ENCODE assay signal across 27 cellular contexts in genomic region chr1:33822396-33822795, GRCh38. TPM values are rescaled to one million over a fixed set of nuclear protein-coding genes. Genes with fewer than 3 reads are reported as not detected.
DNase-seq lines count a peak whose midpoint lies in the region; ATAC-seq and TF ChIP-seq lines count a peak whose summit lies in the region.
"Had no signal": no experiment of that assay in that cellular context is flagged by ENCODE, and none has a peak within 500 bp of the region (broad histone marks: within the 10 kb centered on the region; RNA-seq: fewer than 3 reads in every experiment).

No MANE protein-coding gene starts in this region.

- DNase-seq in islet precursor cell: peak; percentile 38
- peak; percentile 9 for DNase-seq in lung (ENCODE audit: low spot score)
- peak; percentile 56 to 74 for DNase-seq in vagina (ENCODE audit: extremely low spot score in 2 of 2)
- no peak for DNase-seq in neural progenitor cell (ENCODE audit: low spot score)
- DNase-seq in activated CD8-positive, alpha-beta T cell treated with anti-CD3 and anti-CD28 coated beads, Interleukin-2, amount 10 ng/mL, durations not matched to agents 7 days and 5 days: no peak
- DNase-seq: 8988T; ACHN; BE2C; C1 segment of cervical spinal cord; CD4-positive, alpha-beta memory T cell; CD4-positive, CD25-positive, alpha-beta regulatory T cell; CD8-positive, alpha-beta memory T cell; COR-L47; DMS 273 treated with DMSO at 0.1 percent for 48 hours; DMS153; DMS53; DMS79; DND-41; EL; GDM1 had no signal

- no peak overlapping the region for H2AFZ ChIP-seq in neural progenitor cell (replicated peaks)

- no peak for TF ChIP-seq POLR2A in vagina (IDR thresholded peaks at IDR 0.05)

- CTCF ChIA-PET in activated CD8-positive, alpha-beta T cell treated with anti-CD3 and anti-CD28 coated beads, Interleukin-2, amount 10 ng/mL, durations not matched to agents 7 days and 5 days (lab: Charles Lee): no interaction called here

- WGBS in lung, 2 donors: 50 to 71% methylated on average over 6 of the region's 6 CpGs

- H3K4me1 ChIP-seq in lung (ENCODE audit: control insufficient read depth in 2 of 2, insufficient read depth in 2 of 2, low read length in 2 of 2): no peaks in the 10 kb centered on the region
- H3K4me1 ChIP-seq in vagina: no peaks in the 10 kb centered on the region
- no peaks in the 10 kb centered on the region for H3K4me1 ChIP-seq in neural progenitor cell
- H3K4me1 ChIP-seq: BE2C, BLaER1 had no signal

- peaks cover 2% of the 10 kb centered on the region for H3K36me3 Mint-ChIP-seq in neural progenitor cell
- H3K36me3 Mint-ChIP-seq in activated CD8-positive, alpha-beta T cell treated with anti-CD3 and anti-CD28 coated beads, Interleukin-2, amount 10 ng/mL, durations not matched to agents 7 days and 5 days (ENCODE audit: low read depth): no peaks in the 10 kb centered on the region
- H3K36me3 Mint-ChIP-seq: CD14-positive monocyte; CD4-positive, alpha-beta memory T cell; CD4-positive, CD25-positive, alpha-beta regulatory T cell had no signal

- no peak overlapping the region for H3K27ac ChIP-seq in lung (ENCODE audit: low read depth in 1 of 2, low read length in 1 of 2)
- no peak overlapping the region for H3K27ac ChIP-seq in vagina
- no peak overlapping the region for H3K27ac ChIP-seq in neural progenitor cell
- H3K27ac ChIP-seq: BLaER1 had no signal

- ATAC-seq in lung (ENCODE audit: insufficient read depth, low FRiP score): no peak
- no peak for ATAC-seq in activated CD8-positive, alpha-beta T cell treated with anti-CD3 and anti-CD28 coated beads, Interleukin-2, amount 10 ng/mL, durations not matched to agents 7 days and 5 days
- ATAC-seq: GM12878 had no signal

- no peaks in the 10 kb centered on the region for H3K79me2 ChIP-seq in neural progenitor cell (ENCODE audit: low read depth)

- H3K9ac ChIP-seq in neural progenitor cell: no peak overlapping the region
- H3K9ac ChIP-seq: BLaER1 had no signal

- no peaks in the 10 kb centered on the region for H4K20me1 ChIP-seq in neural progenitor cell (ENCODE audit: low read depth)
- H4K20me1 ChIP-seq: BLaER1 had no signal

- no peak overlapping the region for H3K4me3 Mint-ChIP-seq in neural progenitor cell
- H3K4me3 Mint-ChIP-seq in activated CD8-positive, alpha-beta T cell treated with anti-CD3 and anti-CD28 coated beads, Interleukin-2, amount 10 ng/mL, durations not matched to agents 7 days and 5 days: no peak overlapping the region
- H3K4me3 Mint-ChIP-seq: CD14-positive monocyte; CD4-positive, alpha-beta memory T cell; CD4-positive, CD25-positive, alpha-beta regulatory T cell; CD8-positive, alpha-beta memory T cell had no signal

- H3K27me3 ChIP-seq in lung (ENCODE audit: control insufficient read depth, insufficient read depth) (no peaks in the 10 kb centered on the region), vagina (no peaks in the 10 kb centered on the region), neural progenitor cell (no peaks in the 10 kb centered on the region)
- H3K27me3 ChIP-seq: BE2C, BLaER1 had no signal

- H3K27me3 Mint-ChIP-seq in neural progenitor cell (ENCODE audit: insufficient read depth, low read depth): peaks cover 8% of the 10 kb centered on the region
- H3K27me3 Mint-ChIP-seq in activated CD8-positive, alpha-beta T cell treated with anti-CD3 and anti-CD28 coated beads, Interleukin-2, amount 10 ng/mL, durations not matched to agents 7 days and 5 days (ENCODE audit: low read depth): no peaks in the 10 kb centered on the region
- H3K27me3 Mint-ChIP-seq: CD4-positive, CD25-positive, alpha-beta regulatory T cell had no signal

- H3K9me3 Mint-ChIP-seq in neural progenitor cell: no peaks in the 10 kb centered on the region
- H3K9me3 Mint-ChIP-seq in activated CD8-positive, alpha-beta T cell treated with anti-CD3 and anti-CD28 coated beads, Interleukin-2, amount 10 ng/mL, durations not matched to agents 7 days and 5 days (ENCODE audit: insufficient read depth): no peaks in the 10 kb centered on the region

- TF ChIP-seq CTCF in lung (IDR thresholded peaks at IDR 0.05; ENCODE audit: control extremely low read depth, extremely low read depth) (no peak), vagina (IDR thresholded peaks at IDR 0.05) (no peak), neural progenitor cell (IDR thresholded peaks at IDR 0.05) (no peak)

- POLR2A ChIA-PET in activated CD8-positive, alpha-beta T cell treated with anti-CD3 and anti-CD28 coated beads, Interleukin-2, amount 10 ng/mL, durations not matched to agents 7 days and 5 days (lab: Charles Lee): no interaction called here

- H3F3A ChIP-seq in neural progenitor cell (ENCODE audit: low read depth): no peaks in the 10 kb centered on the region

- no peaks in the 10 kb centered on the region for H3K9me3 ChIP-seq in lung (ENCODE audit: control insufficient read depth in 2 of 2, insufficient read depth in 1 of 2, low read length in 1 of 2)
- no peaks in the 10 kb centered on the region for H3K9me3 ChIP-seq in vagina
- H3K9me3 ChIP-seq in neural progenitor cell (ENCODE audit: low read depth): no peaks in the 10 kb centered on the region
- H3K9me3 ChIP-seq: BE2C, BLaER1 had no signal

- no peak overlapping the region for H3K4me2 ChIP-seq in neural progenitor cell
- H3K4me2 ChIP-seq: BLaER1 had no signal

- intact Hi-C loops in vagina (cut with DNase I): no loop called here

- H3K4me3 ChIP-seq in lung (no peak overlapping the region), vagina (no peak overlapping the region), neural progenitor cell (no peak overlapping the region)
- H3K4me3 ChIP-seq: BLaER1, GM12878 had no signal

- no peak overlapping the region for H3K27ac Mint-ChIP-seq in neural progenitor cell
- H3K27ac Mint-ChIP-seq in activated CD8-positive, alpha-beta T cell treated with anti-CD3 and anti-CD28 coated beads, Interleukin-2, amount 10 ng/mL, durations not matched to agents 7 days and 5 days: no peak overlapping the region
- H3K27ac Mint-ChIP-seq: CD4-positive, alpha-beta memory T cell; CD4-positive, CD25-positive, alpha-beta regulatory T cell; CD8-positive, alpha-beta memory T cell had no signal

- H3K36me3 ChIP-seq in lung (ENCODE audit: control insufficient read depth in 2 of 2, insufficient read depth in 2 of 2, low read length in 2 of 2): no peaks in the 10 kb centered on the region
- H3K36me3 ChIP-seq in vagina: no peaks in the 10 kb centered on the region
- no peaks in the 10 kb centered on the region for H3K36me3 ChIP-seq in neural progenitor cell
- H3K36me3 ChIP-seq: BE2C, BLaER1 had no signal

- H3K4me1 Mint-ChIP-seq in neural progenitor cell: no peaks in the 10 kb centered on the region
- no peaks in the 10 kb centered on the region for H3K4me1 Mint-ChIP-seq in activated CD8-positive, alpha-beta T cell treated with anti-CD3 and anti-CD28 coated beads, Interleukin-2, amount 10 ng/mL, durations not matched to agents 7 days and 5 days (ENCODE audit: low read depth)
- H3K4me1 Mint-ChIP-seq: CD14-positive monocyte; CD4-positive, alpha-beta memory T cell; CD4-positive, CD25-positive, alpha-beta regulatory T cell; CD8-positive, alpha-beta memory T cell had no signal

RNA-seq across cellular contexts. Expression of gene HMGB4, which starts 41.5 kb away (rescaled TPM):
- total RNA-seq in lung (not detected), vagina (not detected), neural progenitor cell (ENCODE audit: low replicate concordance) (not detected in 2 replicates)
- not detected for polyA plus RNA-seq in lung
- total RNA-seq in activated CD8-positive, alpha-beta T cell treated with anti-CD3 and anti-CD28 coated beads, Interleukin-2, amount 10 ng/mL, durations not matched to agents 7 days and 5 days: not detected
- total RNA-seq: A673; CD4-positive, alpha-beta memory T cell; CD4-positive, CD25-positive, alpha-beta regulatory T cell; CD8-positive, alpha-beta memory T cell; Daoy; G401; GM12878 had no signal
- polyA plus RNA-seq: AG04450; CD14-positive monocyte; CD4-positive, alpha-beta memory T cell; CD4-positive, CD25-positive, alpha-beta regulatory T cell; CD8-positive, alpha-beta memory T cell; GM12878 had no signal

Comparison
In these comparisons a context has a peak if more than half of its experiments do, and no peak if none do; other contexts are left out.
1. DNase-seq: peak in islet precursor cell (single experiment), lung (single experiment) and vagina (2 of 2); none in neural progenitor cell (single experiment) and activated CD8-positive, alpha-beta T cell treated with anti-CD3 and anti-CD28 coated beads, Interleukin-2, amount 10 ng/mL, durations not matched to agents 7 days and 5 days (single experiment).